8 cellular contexts compared by ENCODE assay signal in genomic region chr3:15629860-15630597, GRCh38. TPM values are rescaled to one million over a fixed set of nuclear protein-coding genes. Genes with fewer than 3 reads are reported as not detected.
DNase-seq lines count a peak whose midpoint lies in the region; ATAC-seq and TF ChIP-seq lines count a peak whose summit lies in the region.

No MANE protein-coding gene starts in this region.

- ATAC-seq in GM21423 (IDR thresholded peaks at IDR 0.05; ENCODE audit: unreplicated experiment): peak; percentile 94

- peak overlapping the region; percentile 68 for H2AFZ ChIP-seq in parathyroid adenoma

- no peaks in the 10 kb centered on the region for H3K27me3 ChIP-seq in parathyroid adenoma (ENCODE audit: control insufficient read depth, insufficient read depth, low read length)

- H3K27ac ChIP-seq in parathyroid adenoma: peak overlapping the region; percentile 56

- H3K4me3 ChIP-seq in parathyroid adenoma (ENCODE audit: low read depth, low read length): no peak overlapping the region

- H3K27me3 Mint-ChIP-seq in activated naive CD4-positive, alpha-beta T cell treated with anti-CD3 and anti-CD28 coated beads, Interleukin-2, amount 50 U/mL, for 24 hours: no peaks in the 10 kb centered on the region

- TF ChIP-seq CTCF in parathyroid adenoma (IDR thresholded peaks at IDR 0.05): peak; percentile 71

- no peak overlapping the region for H3K9ac ChIP-seq in parathyroid adenoma

- H3K4me1 Mint-ChIP-seq in activated naive CD4-positive, alpha-beta T cell treated with anti-CD3 and anti-CD28 coated beads, Interleukin-2, amount 50 U/mL, for 24 hours: peaks cover 38% of the 10 kb centered on the region

- H3K4me2 ChIP-seq in parathyroid adenoma (ENCODE audit: low read length): peak overlapping the region; percentile 10

- H3K36me3 Mint-ChIP-seq in activated naive CD4-positive, alpha-beta T cell treated with anti-CD3 and anti-CD28 coated beads, Interleukin-2, amount 50 U/mL, for 24 hours: peaks cover 3% of the 10 kb centered on the region

- no peaks in the 10 kb centered on the region for H3K36me3 ChIP-seq in parathyroid adenoma (ENCODE audit: control insufficient read depth, insufficient read depth, low read length)

- no peaks in the 10 kb centered on the region for H3K9me3 ChIP-seq in parathyroid adenoma (ENCODE audit: control insufficient read depth, low read length)

- peak overlapping the region; percentile 23 for H3K4me3 Mint-ChIP-seq in activated naive CD4-positive, alpha-beta T cell treated with anti-CD3 and anti-CD28 coated beads, Interleukin-2, amount 50 U/mL, for 24 hours

- H3K9me3 Mint-ChIP-seq in activated naive CD4-positive, alpha-beta T cell treated with anti-CD3 and anti-CD28 coated beads, Interleukin-2, amount 50 U/mL, for 24 hours: no peaks in the 10 kb centered on the region

- peaks cover 35% of the 10 kb centered on the region for H3K4me1 ChIP-seq in parathyroid adenoma

- peak overlapping the region; percentile 63 for H3K27ac Mint-ChIP-seq in activated naive CD4-positive, alpha-beta T cell treated with anti-CD3 and anti-CD28 coated beads, Interleukin-2, amount 50 U/mL, for 24 hours

- peaks cover 2% of the 10 kb centered on the region for H3K79me2 ChIP-seq in parathyroid adenoma

- DNase-seq in EL (peak; percentile 88), HT-29 (ENCODE audit: low spot score) (peak; percentile 63), RPMI7951 (ENCODE audit: low read depth) (peak; percentile 89), glomerular visceral epithelial cell (ENCODE audit: extremely low spot score) (peak; percentile 79), COR-L47 (lab: John Stamatoyannopoulos, UW) (no peak)

RNA-seq across cellular contexts. Expression of gene BTD, which starts 28.5 kb away (rescaled TPM):
- 12.3 and 17.4 TPM in 2 replicates for total RNA-seq in HT-29 (2014; rRNA removed; shearing (Covaris generic))
- 37.7 and 38.5 TPM in 2 replicates for total RNA-seq in RPMI7951 (2014; rRNA removed; shearing (Covaris generic))

RNA-seq across cellular contexts. Expression of gene HACL1, which starts 28.7 kb away (rescaled TPM):
- 22.4 and 23.6 TPM in 2 replicates for total RNA-seq in HT-29 (2014; rRNA removed; shearing (Covaris generic))
- 35.1 and 35.3 TPM in 2 replicates for total RNA-seq in RPMI7951 (2014; rRNA removed; shearing (Covaris generic))
